In genomic region chr4:48963042-48963679, GRCh38 we compare ENCODE assay signal across 8 cellular contexts. TPM values are rescaled to one million over a fixed set of nuclear protein-coding genes. Genes with fewer than 3 reads are reported as not detected.
A peak's percentile ranks its signal among the peaks of the same experiment; 100 is the strongest.
DNase-seq lines count a peak whose midpoint lies in the region; ATAC-seq, FAIRE-seq and TF ChIP-seq lines count a peak whose summit lies in the region.

No MANE protein-coding gene starts in this region.

- ATAC-seq in CD4-positive, alpha-beta T cell (ENCODE audit: poor library complexity), result peak; percentile 100
- ATAC-seq in GM19328 (IDR thresholded peaks at IDR 0.05; ENCODE audit: unreplicated experiment) (peak; percentile 79), HG03457 (IDR thresholded peaks at IDR 0.05; ENCODE audit: unreplicated experiment) (peak; percentile 66), HepG2 (peak; percentile 95)

- peak; percentile 89 for FAIRE-seq in HepG2 (lab: Jason Lieb, UNC)

- H3K4me2 ChIP-seq in HepG2 (ENCODE audit: low read depth, low read length), result no peak overlapping the region

- CTCF ChIA-PET in CD4-positive, alpha-beta T cell (lab: Charles Lee), result interaction anchor here (0.7 to 3.6 kb wide), 4 partner anchors 11 to 385 kb away, joined by 3 to 19 read pairs (median 3); no protein-coding TSS in a partner anchor
- CTCF ChIA-PET in HepG2 (lab: Yijun Ruan, JAX; ENCODE audit: low intra/inter-chr PET ratio, low total read pairs), result interaction anchor here (0.6 to 6.9 kb wide), 8 partner anchors 20 to 836 kb away, joined by 3 to 95 read pairs (median 4); no protein-coding TSS in a partner anchor

- no peaks in the 10 kb centered on the region for H3K9me3 ChIP-seq in CD4-positive, alpha-beta T cell (ENCODE audit: control insufficient read depth, low read length)
- no peaks in the 10 kb centered on the region for H3K9me3 ChIP-seq in HepG2 (ENCODE audit: low read length)

- intact Hi-C loops in CD4-positive, alpha-beta T cell (cut with DNase I, micrococcal nuclease), result loop anchor here (1.0 to 10.0 kb wide), 7 partner anchors 58 to 516 kb away; partner anchors contain the start of gene FRYL (in 1 of the 2)
- intact Hi-C loops in HepG2 (cut with micrococcal nuclease; ENCODE audit: unreplicated experiment), result loop anchor here (1.0 to 10.0 kb wide), 4 partner anchors 182 to 648 kb away; partner anchors contain the start of gene FRYL

- H3K4me3 ChIP-seq in choroid plexus epithelial cell (ENCODE audit: low read depth, low read length) (no peak overlapping the region), HepG2 (replicated peaks in 1 of 3; ENCODE audit: insufficient read depth in 1 of 3, low read depth in 2 of 3, low read length in 3 of 3) (no peak overlapping the region)

- H3K36me3 Mint-ChIP-seq in CD4-positive, alpha-beta T cell (ENCODE audit: low read depth), result no peaks in the 10 kb centered on the region

- 17% methylated on average over 5 of the region's 5 CpGs for WGBS in HepG2 (ENCODE audit: low lambda C conversion rate)

- H4K20me1 ChIP-seq in HepG2 (ENCODE audit: insufficient read depth, low read length), result no peaks in the 10 kb centered on the region

- in situ Hi-C loops in HepG2 (cut with HindIII; ENCODE audit: extremely low pct_ligation_motif_present, low pct_unique_long_range_greater_than_20kb), result loop anchor here (5.0 kb wide), 1 partner anchor 386 kb away; no protein-coding TSS in a partner anchor

- POLR2A ChIA-PET in CD4-positive, alpha-beta T cell (lab: Charles Lee), result interaction anchor here (0.7 to 1.0 kb wide), 2 partner anchors 14 to 182 kb away, joined by 3 read pairs; no protein-coding TSS in a partner anchor
- POLR2A ChIA-PET in HepG2 (lab: Yijun Ruan, JAX), result no interaction called here

- no peak overlapping the region for H3K4me3 Mint-ChIP-seq in CD4-positive, alpha-beta T cell

- no peak overlapping the region for H2AFZ ChIP-seq in HepG2 (ENCODE audit: low read length)

- H3K9me3 Mint-ChIP-seq in CD4-positive, alpha-beta T cell, result no peaks in the 10 kb centered on the region

- H3K27ac Mint-ChIP-seq in CD4-positive, alpha-beta T cell, result no peak overlapping the region

- H3K27me3 Mint-ChIP-seq in CD4-positive, alpha-beta T cell, result no peaks in the 10 kb centered on the region

- TF ChIP-seq EP300 in HepG2 (IDR thresholded peaks at IDR 0.05; ENCODE audit: low read depth in 2 of 2, low read length in 2 of 2), result no peak
- no peak for TF ChIP-seq EP300 in HepG2 (CRISPR knock-in tag; IDR thresholded peaks at IDR 0.05; ENCODE audit: borderline replicate concordance)

- peak; percentile 81 for TF ChIP-seq RAD21 in HepG2 (CRISPR knock-in tag; IDR thresholded peaks at IDR 0.05)

- H3K9ac ChIP-seq in HepG2 (ENCODE audit: insufficient read depth, low read depth, low read length), result no peak overlapping the region

- peak; percentile 56 to 73 (median 64) for DNase-seq in CD4-positive, alpha-beta T cell
- DNase-seq in NCI-H524 (lab: John Stamatoyannopoulos, UW) (peak; percentile 78 to 89), choroid plexus epithelial cell (ENCODE audit: low read depth) (peak; percentile 95), HepG2 (ENCODE audit: low spot score) (peak; percentile 82)
- DNase-seq in activated CD4-positive, alpha-beta T cell treated with anti-CD3 and anti-CD28 coated beads for 24 hours (ENCODE audit: low read depth in 2 of 2), result peak; percentile 57 to 62
- DNase-seq in stimulated activated CD4-positive, alpha-beta T cell treated with anti-CD3 and anti-CD28 coated beads, TNF-alpha, amount 100 ng/mL, for 4 hours (ENCODE audit: low read depth in 3 of 3), result peak; percentile 15 to 66 (median 51)

- no peaks in the 10 kb centered on the region for H3K27me3 ChIP-seq in CD4-positive, alpha-beta T cell (ENCODE audit: control insufficient read depth, insufficient read depth, low read length)
- H3K27me3 ChIP-seq in HepG2 (ENCODE audit: control insufficient read depth in 1 of 2, insufficient read depth in 2 of 2, low read length in 2 of 2), result no peaks in the 10 kb centered on the region

- TF ChIP-seq CTCF in CD4-positive, alpha-beta T cell (IDR thresholded peaks at IDR 0.05), result peak; percentile 99
- TF ChIP-seq CTCF in choroid plexus epithelial cell (conservative IDR thresholded peaks at IDR 0.05; ENCODE audit: low read depth, low read length) (peak; percentile 99), HepG2 (CRISPR knock-in tag; IDR thresholded peaks at IDR 0.05) (peak; percentile 89)

- H3K27ac ChIP-seq in CD4-positive, alpha-beta T cell (ENCODE audit: low read depth, low read length), result no peak overlapping the region
- H3K27ac ChIP-seq in HepG2 (ENCODE audit: extremely low read length, insufficient read depth, low read length), result no peak overlapping the region

- H3K79me2 ChIP-seq in HepG2 (ENCODE audit: insufficient read depth, low read length), result no peaks in the 10 kb centered on the region

- H3K36me3 ChIP-seq in HepG2 (replicated peaks in 1 of 2; ENCODE audit: control insufficient read depth in 1 of 2, insufficient read depth in 2 of 2, low read length in 2 of 2), result no peaks in the 10 kb centered on the region

- BruUV-seq in HepG2 (replicated peaks; lab: Mats Ljungman, UMichigan), result no TSS peak

- TF ChIP-seq POLR2A in HepG2 (IDR thresholded peaks at IDR 0.05; ENCODE audit: insufficient read depth in 1 of 2, low read depth in 2 of 2, low read length in 2 of 2), result no peak

- H3K4me1 Mint-ChIP-seq in CD4-positive, alpha-beta T cell (ENCODE audit: low read depth), result no peaks in the 10 kb centered on the region

- no peaks in the 10 kb centered on the region for H3K4me1 ChIP-seq in HepG2 (ENCODE audit: insufficient read depth, low read length)

TF ChIP-seq in HepG2, 621 proteins besides CTCF, POLR2A, EP300 and RAD21 (continues in another document):
- TF ChIP-seq ZFP90 (CRISPR knock-in tag; IDR thresholded peaks at IDR 0.05; ENCODE audit: borderline replicate concordance) (no peak), GATAD1 (CRISPR knock-in tag; IDR thresholded peaks at IDR 0.05) (0 out of 2 replicates have a peak, but pooled peaks have one; percentile 25), XRCC5 (optimal IDR thresholded peaks at IDR 0.05; ENCODE audit: low read length) (peak; percentile 63), SSRP1 (CRISPR knock-in tag; IDR thresholded peaks at IDR 0.05) (no peak), SMC3 (IDR thresholded peaks at IDR 0.05; ENCODE audit: low read length) (peak; percentile 90), ZNF235 (CRISPR knock-in tag; IDR thresholded peaks at IDR 0.05; ENCODE audit: borderline replicate concordance) (no peak)

RNA-seq across cellular contexts. Expression of gene CWH43, which starts 22.9 kb away (rescaled TPM):
- total RNA-seq in CD4-positive, alpha-beta T cell, result not detected
- not detected in 2 replicates for total RNA-seq in HepG2 (2016; rRNA removed; fragmentation: Illumina TruSeq; extraction: Trizol)
- total RNA-seq in HepG2 (2016; cell fraction: cytosol; rRNA removed; fragmentation: Illumina TruSeq; extraction: Trizol; ENCODE audit: low read depth), result not detected in 2 replicates
- not detected in 2 replicates for total RNA-seq in HepG2 (2016; cell fraction: insoluble cytoplasmic fraction; rRNA removed; fragmentation: Illumina TruSeq; extraction: Trizol)
- total RNA-seq in HepG2 (2016; cell fraction: membrane; rRNA removed; fragmentation: Illumina TruSeq; extraction: Trizol), result not detected in 2 replicates
- total RNA-seq in HepG2 (2016; cell fraction: nucleus; rRNA removed; fragmentation: Illumina TruSeq; extraction: Trizol), result not detected in 2 replicates
- polyA plus RNA-seq in HepG2 (2011; rRNA removed), result not detected in 2 replicates
- polyA plus RNA-seq in HepG2 (2011; cell fraction: cytosol; rRNA removed), result not detected in 2 replicates
- polyA plus RNA-seq in HepG2 (2011; cell fraction: nucleus; rRNA removed), result not detected in 2 replicates
- not detected in 2 replicates for polyA plus RNA-seq in HepG2 (2012)
- polyA plus RNA-seq in HepG2 (2016; cell fraction: cytosol; fragmentation: Illumina TruSeq; extraction: Trizol; ENCODE audit: low read depth), result not detected in 2 replicates
- not detected in 2 replicates for polyA plus RNA-seq in HepG2 (2016; cell fraction: insoluble cytoplasmic fraction; fragmentation: Illumina TruSeq; extraction: Trizol; ENCODE audit: low read depth)
- polyA plus RNA-seq in HepG2 (2016; cell fraction: membrane; fragmentation: Illumina TruSeq; extraction: Trizol; ENCODE audit: low read depth), result not detected in 2 replicates
- not detected in 2 replicates for polyA plus RNA-seq in HepG2 (2016; cell fraction: nucleus; fragmentation: Illumina TruSeq; extraction: Trizol; ENCODE audit: insufficient read depth, low read depth)
- polyA minus RNA-seq in HepG2 (2011; rRNA and poly(A)+ RNA removed; ENCODE audit: low replicate concordance), result not detected in 2 replicates
- polyA minus RNA-seq in HepG2 (2011; cell fraction: cytosol; rRNA and poly(A)+ RNA removed), result not detected in 2 replicates
- polyA minus RNA-seq in HepG2 (2011; cell fraction: nucleus; rRNA and poly(A)+ RNA removed), result not detected in 2 replicates

RNA-seq across cellular contexts. Expression of gene OCIAD2, which starts 56.6 kb away (rescaled TPM):
- total RNA-seq in CD4-positive, alpha-beta T cell, result 10 to 100 TPM; 77.0 to 91.1 TPM
- total RNA-seq in HepG2 (2016; rRNA removed; fragmentation: Illumina TruSeq; extraction: Trizol), result not detected in 2 replicates
- not detected in 2 replicates for total RNA-seq in HepG2 (2016; cell fraction: cytosol; rRNA removed; fragmentation: Illumina TruSeq; extraction: Trizol; ENCODE audit: low read depth)
- total RNA-seq in HepG2 (2016; cell fraction: insoluble cytoplasmic fraction; rRNA removed; fragmentation: Illumina TruSeq; extraction: Trizol), result not detected in 2 replicates
- not detected in 2 replicates for total RNA-seq in HepG2 (2016; cell fraction: membrane; rRNA removed; fragmentation: Illumina TruSeq; extraction: Trizol)
- not detected in 2 replicates for total RNA-seq in HepG2 (2016; cell fraction: nucleus; rRNA removed; fragmentation: Illumina TruSeq; extraction: Trizol)
- not detected in 2 replicates for polyA plus RNA-seq in HepG2 (2011; rRNA removed)
- not detected in 2 replicates for polyA plus RNA-seq in HepG2 (2011; cell fraction: cytosol; rRNA removed)
- not detected in 2 replicates for polyA plus RNA-seq in HepG2 (2011; cell fraction: nucleus; rRNA removed)
- polyA plus RNA-seq in HepG2 (2012), result not detected in 2 replicates
- not detected in 2 replicates for polyA plus RNA-seq in HepG2 (2016; cell fraction: cytosol; fragmentation: Illumina TruSeq; extraction: Trizol; ENCODE audit: low read depth)
- polyA plus RNA-seq in HepG2 (2016; cell fraction: insoluble cytoplasmic fraction; fragmentation: Illumina TruSeq; extraction: Trizol; ENCODE audit: low read depth), result not detected in 2 replicates
- not detected in 2 replicates for polyA plus RNA-seq in HepG2 (2016; cell fraction: membrane; fragmentation: Illumina TruSeq; extraction: Trizol; ENCODE audit: low read depth)
- polyA plus RNA-seq in HepG2 (2016; cell fraction: nucleus; fragmentation: Illumina TruSeq; extraction: Trizol; ENCODE audit: insufficient read depth, low read depth), result not detected in 2 replicates
- polyA minus RNA-seq in HepG2 (2011; rRNA and poly(A)+ RNA removed; ENCODE audit: low replicate concordance), result 7.9 TPM in 1 of 2 replicates, not detected in the other
- not detected in 2 replicates for polyA minus RNA-seq in HepG2 (2011; cell fraction: cytosol; rRNA and poly(A)+ RNA removed)
- polyA minus RNA-seq in HepG2 (2011; cell fraction: nucleus; rRNA and poly(A)+ RNA removed), result 0.90 TPM in 1 of 2 replicates, not detected in the other

Comparison
In these comparisons a context has a peak if more than half of its experiments do, and no peak if none do; other contexts are left out.
1. RNA of gene OCIAD2, which starts 56.6 kb away (total RNA-seq): 77.0 to 91.1 TPM in CD4-positive, alpha-beta T cell; not detected in HepG2; every median in the first group is over 10 times any median in the second.
2. Peak in every context shown above with its lines, with median percentiles within 50 percentile points of each other: ATAC-seq, DNase-seq and CTCF ChIP-seq.